8 cellular contexts compared by ENCODE assay signal in the genomic region with DNA sequence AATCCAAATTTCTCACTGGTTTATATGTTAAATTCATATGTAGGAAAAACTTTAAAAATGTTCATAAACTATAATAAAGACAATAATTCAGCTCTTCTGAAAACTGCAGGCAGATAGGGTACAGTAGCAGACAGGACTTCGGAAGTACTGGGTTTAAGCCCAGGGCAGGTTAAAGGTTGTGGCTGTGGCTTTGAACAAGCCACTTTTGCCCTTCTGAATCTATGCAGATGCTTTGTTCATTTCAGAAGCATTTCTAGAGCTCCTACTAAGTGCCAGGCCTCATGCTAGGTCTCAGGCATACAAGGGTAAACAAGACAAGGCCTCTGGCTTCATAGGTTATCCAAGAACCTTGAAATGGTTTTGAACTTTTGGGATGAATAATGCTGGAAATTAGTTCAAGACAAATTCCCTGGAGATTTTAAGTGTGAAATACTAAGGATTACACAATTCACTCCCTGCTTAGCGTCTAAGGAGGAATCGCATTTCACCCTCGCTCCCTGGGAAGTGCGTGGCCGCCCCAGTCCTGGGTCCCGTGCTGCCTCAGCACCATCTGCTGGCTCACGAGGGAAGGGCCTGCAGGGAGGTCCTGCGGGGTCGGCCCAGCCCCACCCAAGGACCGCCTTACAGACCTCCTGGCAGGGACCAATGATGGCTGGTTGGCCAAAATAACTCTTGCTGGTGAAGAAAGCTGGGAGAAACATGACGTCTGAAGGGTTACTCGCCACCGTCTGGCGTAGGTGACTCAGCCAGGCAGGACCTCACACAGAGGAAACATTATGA.
A peak's percentile ranks its signal among the peaks of the same experiment; 100 is the strongest.
DNase-seq lines count a peak whose midpoint lies in the region; ATAC-seq and TF ChIP-seq lines count a peak whose summit lies in the region.

No MANE protein-coding gene starts in this region.

- ATAC-seq in HG03103 (IDR thresholded peaks at IDR 0.05; ENCODE audit: low read depth, unreplicated experiment): peak; percentile 68
- peak; percentile 99 for ATAC-seq in Right ventricle myocardium superior (ENCODE audit: poor library complexity)
- ATAC-seq in psoas muscle: peak; percentile 51 to 89 (median 82)

- intact Hi-C loops in Right ventricle myocardium superior (cut with DNase I): loop anchor here (5.0 kb wide), 1 partner anchor 615 kb away; no protein-coding TSS in a partner anchor
- intact Hi-C loops in psoas muscle (cut with DNase I): loop anchor here in 1 of 2 donors (10.0 kb wide), 1 partner anchor 608 kb away; no protein-coding TSS in a partner anchor

- H3K36me3 ChIP-seq in SK-N-MC (ENCODE audit: insufficient read depth, low read length) (no peaks in the 10 kb centered on the region), psoas muscle (ENCODE audit: insufficient read depth in 1 of 2, low read depth in 1 of 2) (no peaks in the 10 kb centered on the region)

- H3K9me3 ChIP-seq in SK-N-MC (ENCODE audit: low read depth, low read length): no peaks in the 10 kb centered on the region
- no peaks in the 10 kb centered on the region for H3K9me3 ChIP-seq in psoas muscle

- H3K4me3 ChIP-seq in SK-N-MC (no peak overlapping the region; the same call in 1 of the 2 replicates), psoas muscle (no peak overlapping the region)

- DNase-seq in NCI-H2196 (lab: John Stamatoyannopoulos, UW; ENCODE audit: unreplicated experiment): peak; percentile 22
- no peak for DNase-seq in NCI-H2196 treated with DMSO at 0.1 percent for 48 hours (lab: John Stamatoyannopoulos, UW; ENCODE audit: unreplicated experiment)
- DNase-seq in SK-N-MC (ENCODE audit: low read depth, low spot score): no peak
- DNase-seq in Right ventricle myocardium superior: peak; percentile 85
- peak; percentile 75 to 88 for DNase-seq in psoas muscle
- DNase-seq in Kasumi-1 (lab: John Stamatoyannopoulos, UW): no peak
- no peak for DNase-seq in activated CD4-positive, alpha-beta T cell treated with anti-CD3 and anti-CD28 coated beads for 4 hours

- peak overlapping the region; percentile 12 for H3K9ac ChIP-seq in SK-N-MC (ENCODE audit: insufficient read length)

- no peaks in the 10 kb centered on the region for H3K27me3 ChIP-seq in psoas muscle (ENCODE audit: insufficient read depth in 3 of 3, low read length in 2 of 3)

- peak; percentile 40 for TF ChIP-seq CTCF in psoas muscle (IDR thresholded peaks at IDR 0.05)

- 11 to 13% (median 12%) methylated on average over 15 of the region's 15 CpGs for WGBS in psoas muscle, 3 donors

- H3K4me1 ChIP-seq in psoas muscle: no peaks in the 10 kb centered on the region

- H3K27ac ChIP-seq in SK-N-MC: no peak overlapping the region
- H3K27ac ChIP-seq in psoas muscle: no peak overlapping the region

Comparison
In these comparisons a context has a peak if more than half of its experiments do, and no peak if none do; other contexts are left out.
1. DNase-seq: peak in NCI-H2196 (single experiment), Right ventricle myocardium superior (single experiment) and psoas muscle (2 of 2); none in NCI-H2196 treated with DMSO at 0.1 percent for 48 hours (single experiment), SK-N-MC (single experiment), Kasumi-1 (0 of 2) and activated CD4-positive, alpha-beta T cell treated with anti-CD3 and anti-CD28 coated beads for 4 hours (0 of 2).
2. Peak in every context shown above with its lines, with median percentiles within 50 percentile points of each other: ATAC-seq.